In genomic region chr12:109558374-109559199, GRCh38 we compare ENCODE assay signal across 20 cellular contexts.
"Had no signal": no experiment of that assay in that cellular context is flagged by ENCODE, and none has a peak within 500 bp of the region (broad histone marks: within the 10 kb centered on the region; RNA-seq: fewer than 3 reads in every experiment).

No MANE protein-coding gene starts in this region.

- FAIRE-seq: colon, keratinocyte, pancreas, urothelium cell line had no signal

- H3K27ac ChIP-seq: ascending aorta, brain microvascular endothelial cell, dorsolateral prefrontal cortex, pancreas, psoas muscle, stomach, suprapubic skin had no signal

- H3K4me1 ChIP-seq: ascending aorta, pancreas, psoas muscle had no signal

- H3K9me3 ChIP-seq: adrenal gland, ascending aorta, pancreas, psoas muscle, stomach, suprapubic skin, tibial nerve had no signal

- H3K36me3 ChIP-seq: adrenal gland, brain microvascular endothelial cell, pancreas had no signal

- H3K27me3 ChIP-seq: adrenal gland, ascending aorta, dorsolateral prefrontal cortex, pancreas, suprapubic skin, tibial nerve had no signal

- ATAC-seq: naive thymus-derived CD4-positive, alpha-beta T cell; pancreas; psoas muscle; right cardiac atrium had no signal

- DNase-seq: activated CD4-positive, alpha-beta memory T cell treated with anti-CD3 and anti-CD28 coated beads for 36 hours; activated CD4-positive, alpha-beta T cell treated with anti-CD3 and anti-CD28 coated beads for 48 hours; activated gamma-delta T cell treated with Interleukin-2 at 50 U/mL for 16 hours; adrenal gland; brain microvascular endothelial cell; dorsolateral prefrontal cortex; naive thymus-derived CD4-positive, alpha-beta T cell; pancreas; psoas muscle; stimulated activated CD4-positive, alpha-beta T cell treated with anti-CD3 and anti-CD28 coated beads, Interleukin-1b, Interleukin-23, amount 100 ng/mL, for 48 hours; stomach; T1000 had no signal

- H3K4me3 ChIP-seq: adrenal gland, ascending aorta, dorsolateral prefrontal cortex, lung, pancreas, psoas muscle, stomach, suprapubic skin, tibial nerve had no signal
